ENCODE assay signal across 1 cellular context in the genomic region with DNA sequence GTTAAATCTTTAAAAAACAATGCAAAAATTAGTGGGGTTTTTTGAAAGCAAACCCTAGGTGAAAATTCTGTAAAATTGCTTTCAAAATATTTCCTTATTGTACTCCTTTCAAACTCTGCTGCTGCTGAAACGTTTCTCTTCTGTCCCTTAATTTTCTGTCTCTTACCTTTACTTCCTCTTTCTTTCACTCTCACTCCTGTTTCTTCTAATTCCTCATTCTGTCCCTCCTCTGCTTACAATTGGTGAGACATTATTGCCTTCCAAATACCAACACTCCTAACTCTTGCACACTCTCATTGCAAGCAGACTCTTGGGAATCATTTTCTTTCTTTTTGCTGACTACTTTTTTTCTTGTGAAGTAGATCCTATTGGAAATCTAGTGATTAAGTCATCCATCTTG.
TF ChIP-seq lines count a peak whose summit lies in the region.

No MANE protein-coding gene starts in this region.

TF ChIP-seq in GM12878, 131 proteins besides CTCF, POLR2A, EP300 and RAD21 (continued from another document):
- TF ChIP-seq ZBTB4 (CRISPR knock-in tag; IDR thresholded peaks at IDR 0.05), result no peak
TF ChIP-seq in GM12878: peak in this region for 1.
